ENCODE assay signal across 8 cellular contexts in the genomic region with DNA sequence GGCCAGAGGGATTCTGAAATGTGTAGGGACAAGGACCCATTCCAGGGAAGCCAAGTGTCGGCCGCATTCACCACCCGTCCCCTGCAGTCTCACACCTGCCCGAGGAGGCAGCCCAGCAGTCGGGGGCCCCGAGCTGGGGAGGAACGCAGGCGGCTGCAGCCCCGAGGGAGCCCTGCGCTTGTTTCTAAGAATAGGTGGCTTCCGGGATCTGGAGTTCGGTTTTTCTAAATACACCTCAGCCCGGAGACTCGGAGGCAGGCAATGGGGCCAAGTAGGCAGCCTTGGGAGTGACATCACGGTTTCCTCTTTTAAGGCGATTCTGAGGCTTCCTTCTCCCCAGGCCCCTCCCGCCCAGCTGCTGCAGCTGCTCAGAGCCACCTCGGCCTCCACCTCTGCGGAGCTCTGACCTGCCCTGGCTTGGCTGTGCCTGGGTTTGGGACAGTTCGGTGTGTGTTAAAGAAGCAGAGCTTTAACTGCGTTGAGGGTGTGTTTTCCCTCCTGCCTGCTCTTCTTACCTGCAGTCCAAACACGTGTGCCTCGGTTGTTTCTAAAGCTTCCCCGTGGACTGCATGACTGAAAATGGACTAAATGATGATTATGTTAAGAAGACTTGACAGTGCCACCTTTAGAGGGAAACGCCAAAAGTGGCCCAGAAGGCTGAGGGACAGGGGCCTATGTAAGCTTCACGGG.
A peak's percentile ranks its signal among the peaks of the same experiment; 100 is the strongest.
DNase-seq lines count a peak whose midpoint lies in the region; ATAC-seq and TF ChIP-seq lines count a peak whose summit lies in the region.

No MANE protein-coding gene starts in this region.

- no peak for ATAC-seq in CD4-positive, alpha-beta T cell (ENCODE audit: poor library complexity)
- ATAC-seq in HG03571 (IDR thresholded peaks at IDR 0.05; ENCODE audit: unreplicated experiment) (peak; percentile 92), HG03280 (IDR thresholded peaks at IDR 0.05; ENCODE audit: unreplicated experiment) (no peak)

- peaks cover 15% of the 10 kb centered on the region for H3K79me2 ChIP-seq in trophoblast cell (ENCODE audit: control insufficient read depth, insufficient read depth, low read length, poor library complexity)

- peak in 1 of 10 experiments; percentile 14 for DNase-seq in CD4-positive, alpha-beta T cell
- peak; percentile 59 for DNase-seq in GM20000 (ENCODE audit: low spot score)
- peak; percentile 61 to 72 for DNase-seq in trophoblast cell
- DNase-seq in NCI-H1105 (lab: John Stamatoyannopoulos, UW), result no peak
- DNase-seq in NCI-H2081 treated with DMSO at 0.1 percent for 48 hours (lab: John Stamatoyannopoulos, UW), result no peak

- TF ChIP-seq CTCF in CD4-positive, alpha-beta T cell (IDR thresholded peaks at IDR 0.05), result no peak
- TF ChIP-seq CTCF in GM20000 (IDR thresholded peaks at IDR 0.05; ENCODE audit: extremely low read depth, missing control alignments), result no peak

- no peak overlapping the region for H3K4me2 ChIP-seq in trophoblast cell (ENCODE audit: low read length)

- 23 to 30% methylated on average over 26 of the region's 26 CpGs for WGBS in esophagus, 2 donors
- WGBS in trophoblast cell (ENCODE audit: extremely low coverage, insufficient coverage, insufficient read length), result no CpG with 5 or more reads among the region's 26 CpGs

- peaks cover 6% of the 10 kb centered on the region for H3K4me1 Mint-ChIP-seq in CD4-positive, alpha-beta T cell (ENCODE audit: low read depth)

- peaks cover 35% of the 10 kb centered on the region for H3K27me3 ChIP-seq in CD4-positive, alpha-beta T cell (ENCODE audit: control insufficient read depth, insufficient read depth, low read length)
- H3K27me3 ChIP-seq in esophagus (ENCODE audit: control insufficient read depth in 1 of 2, insufficient read depth in 2 of 2, low read length in 2 of 2) (no peaks in the 10 kb centered on the region), trophoblast cell (ENCODE audit: insufficient read depth, low read length) (no peaks in the 10 kb centered on the region)

- no peak overlapping the region for H3K27ac ChIP-seq in CD4-positive, alpha-beta T cell (ENCODE audit: low read depth, low read length)
- H3K27ac ChIP-seq in esophagus (ENCODE audit: low read depth in 2 of 2, low read length in 1 of 2) (peak overlapping the region; percentile 48 to 84), trophoblast cell (ENCODE audit: low read depth, low read length) (peak overlapping the region; percentile 88)

- peak overlapping the region; percentile 63 for H3K14ac ChIP-seq in trophoblast cell (ENCODE audit: low read length)

- CTCF ChIA-PET in CD4-positive, alpha-beta T cell (lab: Charles Lee), result no interaction called here

- H4K91ac ChIP-seq in trophoblast cell (ENCODE audit: low read depth, low read length), result peak overlapping the region; percentile 86

- peaks cover 2 to 8% of the 10 kb centered on the region in 2 donors for H3K4me1 ChIP-seq in esophagus (ENCODE audit: control insufficient read depth in 2 of 2, insufficient read depth in 2 of 2, low read length in 1 of 2)
- H3K4me1 ChIP-seq in trophoblast cell (ENCODE audit: control insufficient read depth in 1 of 2, insufficient read depth in 2 of 2, low read length in 2 of 2), result peaks cover 34 to 38% of the 10 kb centered on the region in 2 experiments

- H2BK5ac ChIP-seq in trophoblast cell (ENCODE audit: low read depth, low read length, poor library complexity), result peak overlapping the region; percentile 89

- no peak overlapping the region for H2AFZ ChIP-seq in trophoblast cell (ENCODE audit: insufficient read depth, low read length, poor library complexity)

- no peaks in the 10 kb centered on the region for H3K9me3 Mint-ChIP-seq in CD4-positive, alpha-beta T cell

- H3K4me3 ChIP-seq in esophagus (ENCODE audit: low read depth in 1 of 2, low read length in 2 of 2) (no peak overlapping the region), trophoblast cell (ENCODE audit: low read depth, low read length) (no peak overlapping the region)

- peak overlapping the region; percentile 93 for H2BK12ac ChIP-seq in trophoblast cell (ENCODE audit: low read length)

- H2AK5ac ChIP-seq in trophoblast cell (ENCODE audit: low read length), result peak overlapping the region; percentile 75

- peak overlapping the region; percentile 22 for H3K4ac ChIP-seq in trophoblast cell (ENCODE audit: low read depth, low read length)

- peak overlapping the region; percentile 85 for H2BK120ac ChIP-seq in trophoblast cell (ENCODE audit: insufficient read depth, low read length, poor library complexity)

- no peaks in the 10 kb centered on the region for H3K9me3 ChIP-seq in CD4-positive, alpha-beta T cell (ENCODE audit: control insufficient read depth, low read length)
- H3K9me3 ChIP-seq in esophagus (ENCODE audit: control insufficient read depth in 2 of 2, insufficient read depth in 1 of 2, low read depth in 1 of 2, low read length in 1 of 2) (peaks cover 0 to 2% of the 10 kb centered on the region in 2 donors), trophoblast cell (ENCODE audit: insufficient read depth, low read depth, low read length) (peaks cover 8% of the 10 kb centered on the region)

- no peak overlapping the region for H3K23ac ChIP-seq in trophoblast cell (ENCODE audit: low read length)

- no peaks in the 10 kb centered on the region for H3K36me3 ChIP-seq in esophagus (ENCODE audit: control insufficient read depth in 2 of 2, insufficient read depth in 2 of 2, low read length in 1 of 2)
- peaks cover 18% of the 10 kb centered on the region in 2 experiments for H3K36me3 ChIP-seq in trophoblast cell (ENCODE audit: control insufficient read depth in 1 of 2, insufficient read depth in 2 of 2, low read length in 2 of 2)

- POLR2A ChIA-PET in CD4-positive, alpha-beta T cell (lab: Charles Lee), result no interaction called here

- H3K27ac Mint-ChIP-seq in CD4-positive, alpha-beta T cell, result no peak overlapping the region

- peak overlapping the region; percentile 16 for H3K9ac ChIP-seq in trophoblast cell (ENCODE audit: low read length)

- H3K79me1 ChIP-seq in trophoblast cell (ENCODE audit: low read length), result peaks cover 44% of the 10 kb centered on the region

- peak overlapping the region; percentile 89 for H4K8ac ChIP-seq in trophoblast cell (ENCODE audit: low read depth, low read length)

- peak overlapping the region; percentile 34 for H3K4me3 Mint-ChIP-seq in CD4-positive, alpha-beta T cell

- intact Hi-C loops in CD4-positive, alpha-beta T cell (cut with DNase I, micrococcal nuclease), result no loop called here

- peak overlapping the region; percentile 88 for H3K18ac ChIP-seq in trophoblast cell (ENCODE audit: low read length)

- H3K36me3 Mint-ChIP-seq in CD4-positive, alpha-beta T cell (ENCODE audit: low read depth), result no peaks in the 10 kb centered on the region

- peaks cover 44% of the 10 kb centered on the region for H3K27me3 Mint-ChIP-seq in CD4-positive, alpha-beta T cell

- peak overlapping the region; percentile 32 for H4K12ac ChIP-seq in trophoblast cell (ENCODE audit: low read depth, low read length)

Comparison
In these comparisons a context has a peak if more than half of its experiments do, and no peak if none do; other contexts are left out.
1. DNase-seq: peak in GM20000 (single experiment) and trophoblast cell (2 of 2); none in NCI-H1105 (single experiment) and NCI-H2081 treated with DMSO at 0.1 percent for 48 hours (single experiment).